In the genomic region with DNA sequence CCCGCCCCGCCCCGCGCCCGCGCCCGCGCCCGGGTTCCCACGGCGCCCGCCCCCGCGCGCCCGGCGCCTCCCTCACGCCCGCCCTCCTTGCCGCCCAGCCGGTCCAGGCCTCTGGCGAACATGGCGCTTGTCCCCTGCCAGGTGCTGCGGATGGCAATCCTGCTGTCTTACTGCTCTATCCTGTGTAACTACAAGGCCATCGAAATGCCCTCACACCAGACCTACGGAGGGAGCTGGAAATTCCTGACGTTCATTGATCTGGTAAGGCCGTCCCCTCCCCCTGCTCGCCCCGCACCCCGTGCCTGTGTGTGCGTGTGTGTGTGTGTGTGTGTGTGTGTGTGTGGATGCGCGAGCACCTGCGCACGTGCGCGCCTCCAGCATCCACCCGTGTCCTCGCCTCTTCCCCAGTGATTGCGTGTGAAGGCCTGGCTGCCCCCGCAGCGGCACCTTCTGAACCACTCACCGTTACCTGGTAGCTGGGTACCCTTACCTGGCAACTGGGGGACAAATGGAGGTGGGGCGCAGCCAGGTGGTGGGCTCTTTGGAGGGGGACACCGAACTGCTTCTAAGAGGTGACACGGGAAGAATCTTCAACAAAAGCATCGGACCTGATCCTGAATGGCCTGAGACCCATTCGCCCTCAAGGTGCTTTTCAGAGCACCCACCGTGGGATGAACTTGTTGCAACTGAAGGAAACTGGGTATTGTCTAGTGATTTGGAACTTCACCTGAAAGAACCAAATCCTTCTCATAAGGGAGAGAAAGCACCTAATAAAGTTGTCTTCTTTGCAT, we compare ENCODE assay signal across 1 cellular context.
A peak's percentile ranks its signal among the peaks of the same experiment; 100 is the strongest.
TF ChIP-seq lines count a peak whose summit lies in the region.

A gene with protein sequence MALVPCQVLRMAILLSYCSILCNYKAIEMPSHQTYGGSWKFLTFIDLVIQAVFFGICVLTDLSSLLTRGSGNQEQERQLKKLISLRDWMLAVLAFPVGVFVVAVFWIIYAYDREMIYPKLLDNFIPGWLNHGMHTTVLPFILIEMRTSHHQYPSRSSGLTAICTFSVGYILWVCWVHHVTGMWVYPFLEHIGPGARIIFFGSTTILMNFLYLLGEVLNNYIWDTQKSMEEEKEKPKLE (plus strand): TSS at position 84 of the 791 bp plus-strand sequence. CDS start 37 bp downstream, at position 121.

TF ChIP-seq in HepG2, 621 proteins besides CTCF, POLR2A, EP300 and RAD21 (continued from another document and continues in another):
- TF ChIP-seq, protein P1, sequence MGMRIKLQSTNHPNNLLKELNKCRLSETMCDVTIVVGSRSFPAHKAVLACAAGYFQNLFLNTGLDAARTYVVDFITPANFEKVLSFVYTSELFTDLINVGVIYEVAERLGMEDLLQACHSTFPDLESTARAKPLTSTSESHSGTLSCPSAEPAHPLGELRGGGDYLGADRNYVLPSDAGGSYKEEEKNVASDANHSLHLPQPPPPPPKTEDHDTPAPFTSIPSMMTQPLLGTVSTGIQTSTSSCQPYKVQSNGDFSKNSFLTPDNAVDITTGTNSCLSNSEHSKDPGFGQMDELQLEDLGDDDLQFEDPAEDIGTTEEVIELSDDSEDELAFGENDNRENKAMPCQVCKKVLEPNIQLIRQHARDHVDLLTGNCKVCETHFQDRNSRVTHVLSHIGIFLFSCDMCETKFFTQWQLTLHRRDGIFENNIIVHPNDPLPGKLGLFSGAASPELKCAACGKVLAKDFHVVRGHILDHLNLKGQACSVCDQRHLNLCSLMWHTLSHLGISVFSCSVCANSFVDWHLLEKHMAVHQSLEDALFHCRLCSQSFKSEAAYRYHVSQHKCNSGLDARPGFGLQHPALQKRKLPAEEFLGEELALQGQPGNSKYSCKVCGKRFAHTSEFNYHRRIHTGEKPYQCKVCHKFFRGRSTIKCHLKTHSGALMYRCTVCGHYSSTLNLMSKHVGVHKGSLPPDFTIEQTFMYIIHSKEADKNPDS (CRISPR knock-in tag; IDR thresholded peaks at IDR 0.05) = no peak
- no peak for TF ChIP-seq TRIM22 (IDR thresholded peaks at IDR 0.05)
- no peak for TF ChIP-seq SRSF4 (IDR thresholded peaks at IDR 0.05; ENCODE audit: low read depth, low read length, poor library complexity, severe bottlenecking)
- TF ChIP-seq GFI1 (CRISPR knock-in tag; IDR thresholded peaks at IDR 0.05; ENCODE audit: borderline replicate concordance) = no peak; the same call in 1 of the 2 replicates
- TF ChIP-seq ELF4 (CRISPR knock-in tag; IDR thresholded peaks at IDR 0.05; ENCODE audit: borderline replicate concordance) = 0 out of 2 replicates have a peak, but pooled peaks have one; percentile 50
- TF ChIP-seq KMT2A (CRISPR knock-in tag; IDR thresholded peaks at IDR 0.05) = no peak
- peak; percentile 51; the same call in 1 of the 2 replicates for TF ChIP-seq ARNT2 (CRISPR knock-in tag; IDR thresholded peaks at IDR 0.05; ENCODE audit: low read depth)
- no peak for TF ChIP-seq ZSCAN20 (CRISPR knock-in tag; IDR thresholded peaks at IDR 0.05; ENCODE audit: borderline replicate concordance)
- no peak; the same call in 1 of the 2 replicates for TF ChIP-seq CCDC6 (CRISPR knock-in tag; IDR thresholded peaks at IDR 0.05)
- TF ChIP-seq SP140L (CRISPR knock-in tag; IDR thresholded peaks at IDR 0.05; ENCODE audit: borderline replicate concordance) = no peak
- TF ChIP-seq RXRB (CRISPR knock-in tag; IDR thresholded peaks at IDR 0.05; ENCODE audit: borderline replicate concordance) = no peak
- no peak for TF ChIP-seq TAF15 (IDR thresholded peaks at IDR 0.05; ENCODE audit: low read depth, low read length, poor library complexity, severe bottlenecking)
- TF ChIP-seq FOSL1 (CRISPR knock-in tag; IDR thresholded peaks at IDR 0.05; ENCODE audit: borderline replicate concordance) = no peak
- no peak for TF ChIP-seq ZNF614 (CRISPR knock-in tag; IDR thresholded peaks at IDR 0.05; ENCODE audit: borderline replicate concordance)
- TF ChIP-seq SNAI1 (CRISPR knock-in tag; IDR thresholded peaks at IDR 0.05; ENCODE audit: borderline replicate concordance) = 0 out of 2 replicates have a peak, but pooled peaks have one; percentile 26
- TF ChIP-seq POLR2G (IDR thresholded peaks at IDR 0.05; ENCODE audit: low read depth, low read length) = peak; percentile 64
- TF ChIP-seq, protein P2, sequence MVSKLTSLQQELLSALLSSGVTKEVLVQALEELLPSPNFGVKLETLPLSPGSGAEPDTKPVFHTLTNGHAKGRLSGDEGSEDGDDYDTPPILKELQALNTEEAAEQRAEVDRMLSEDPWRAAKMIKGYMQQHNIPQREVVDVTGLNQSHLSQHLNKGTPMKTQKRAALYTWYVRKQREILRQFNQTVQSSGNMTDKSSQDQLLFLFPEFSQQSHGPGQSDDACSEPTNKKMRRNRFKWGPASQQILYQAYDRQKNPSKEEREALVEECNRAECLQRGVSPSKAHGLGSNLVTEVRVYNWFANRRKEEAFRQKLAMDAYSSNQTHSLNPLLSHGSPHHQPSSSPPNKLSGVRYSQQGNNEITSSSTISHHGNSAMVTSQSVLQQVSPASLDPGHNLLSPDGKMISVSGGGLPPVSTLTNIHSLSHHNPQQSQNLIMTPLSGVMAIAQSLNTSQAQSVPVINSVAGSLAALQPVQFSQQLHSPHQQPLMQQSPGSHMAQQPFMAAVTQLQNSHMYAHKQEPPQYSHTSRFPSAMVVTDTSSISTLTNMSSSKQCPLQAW (CRISPR knock-in tag; IDR thresholded peaks at IDR 0.05) = peak; percentile 54; the same call in 1 of the 2 replicates
- no peak for TF ChIP-seq ATM (IDR thresholded peaks at IDR 0.05; ENCODE audit: borderline replicate concordance)
- TF ChIP-seq, protein P3, sequence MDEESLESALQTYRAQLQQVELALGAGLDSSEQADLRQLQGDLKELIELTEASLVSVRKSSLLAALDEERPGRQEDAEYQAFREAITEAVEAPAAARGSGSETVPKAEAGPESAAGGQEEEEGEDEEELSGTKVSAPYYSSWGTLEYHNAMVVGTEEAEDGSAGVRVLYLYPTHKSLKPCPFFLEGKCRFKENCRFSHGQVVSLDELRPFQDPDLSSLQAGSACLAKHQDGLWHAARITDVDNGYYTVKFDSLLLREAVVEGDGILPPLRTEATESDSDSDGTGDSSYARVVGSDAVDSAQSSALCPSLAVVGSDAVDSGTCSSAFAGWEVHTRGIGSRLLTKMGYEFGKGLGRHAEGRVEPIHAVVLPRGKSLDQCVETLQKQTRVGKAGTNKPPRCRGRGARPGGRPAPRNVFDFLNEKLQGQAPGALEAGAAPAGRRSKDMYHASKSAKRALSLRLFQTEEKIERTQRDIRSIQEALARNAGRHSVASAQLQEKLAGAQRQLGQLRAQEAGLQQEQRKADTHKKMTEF (CRISPR knock-in tag; IDR thresholded peaks at IDR 0.05) = peak; percentile 65
- TF ChIP-seq PAF1 (CRISPR knock-in tag; IDR thresholded peaks at IDR 0.05) = no peak
- peak; percentile 59; the same call in 1 of the 2 replicates for TF ChIP-seq ARNTL (CRISPR knock-in tag; IDR thresholded peaks at IDR 0.05)
- no peak for TF ChIP-seq ADNP (CRISPR knock-in tag; IDR thresholded peaks at IDR 0.05)
- TF ChIP-seq ETV6 (CRISPR knock-in tag; conservative IDR thresholded peaks at IDR 0.05) = no peak
- no peak; the same call in 1 of the 2 replicates for TF ChIP-seq THAP11 (CRISPR knock-in tag; IDR thresholded peaks at IDR 0.05)
- peak; percentile 16; the same call in 1 of the 2 replicates for TF ChIP-seq GATA4 (IDR thresholded peaks at IDR 0.05; ENCODE audit: borderline replicate concordance, low read depth)
- TF ChIP-seq GTF3A (CRISPR knock-in tag; conservative IDR thresholded peaks at IDR 0.05) = peak; percentile 64; the same call in 1 of the 2 replicates
- TF ChIP-seq MED13 (CRISPR knock-in tag; IDR thresholded peaks at IDR 0.05) = 0 out of 2 replicates have a peak, but pooled peaks have one; percentile 18
- TF ChIP-seq, protein P4, sequence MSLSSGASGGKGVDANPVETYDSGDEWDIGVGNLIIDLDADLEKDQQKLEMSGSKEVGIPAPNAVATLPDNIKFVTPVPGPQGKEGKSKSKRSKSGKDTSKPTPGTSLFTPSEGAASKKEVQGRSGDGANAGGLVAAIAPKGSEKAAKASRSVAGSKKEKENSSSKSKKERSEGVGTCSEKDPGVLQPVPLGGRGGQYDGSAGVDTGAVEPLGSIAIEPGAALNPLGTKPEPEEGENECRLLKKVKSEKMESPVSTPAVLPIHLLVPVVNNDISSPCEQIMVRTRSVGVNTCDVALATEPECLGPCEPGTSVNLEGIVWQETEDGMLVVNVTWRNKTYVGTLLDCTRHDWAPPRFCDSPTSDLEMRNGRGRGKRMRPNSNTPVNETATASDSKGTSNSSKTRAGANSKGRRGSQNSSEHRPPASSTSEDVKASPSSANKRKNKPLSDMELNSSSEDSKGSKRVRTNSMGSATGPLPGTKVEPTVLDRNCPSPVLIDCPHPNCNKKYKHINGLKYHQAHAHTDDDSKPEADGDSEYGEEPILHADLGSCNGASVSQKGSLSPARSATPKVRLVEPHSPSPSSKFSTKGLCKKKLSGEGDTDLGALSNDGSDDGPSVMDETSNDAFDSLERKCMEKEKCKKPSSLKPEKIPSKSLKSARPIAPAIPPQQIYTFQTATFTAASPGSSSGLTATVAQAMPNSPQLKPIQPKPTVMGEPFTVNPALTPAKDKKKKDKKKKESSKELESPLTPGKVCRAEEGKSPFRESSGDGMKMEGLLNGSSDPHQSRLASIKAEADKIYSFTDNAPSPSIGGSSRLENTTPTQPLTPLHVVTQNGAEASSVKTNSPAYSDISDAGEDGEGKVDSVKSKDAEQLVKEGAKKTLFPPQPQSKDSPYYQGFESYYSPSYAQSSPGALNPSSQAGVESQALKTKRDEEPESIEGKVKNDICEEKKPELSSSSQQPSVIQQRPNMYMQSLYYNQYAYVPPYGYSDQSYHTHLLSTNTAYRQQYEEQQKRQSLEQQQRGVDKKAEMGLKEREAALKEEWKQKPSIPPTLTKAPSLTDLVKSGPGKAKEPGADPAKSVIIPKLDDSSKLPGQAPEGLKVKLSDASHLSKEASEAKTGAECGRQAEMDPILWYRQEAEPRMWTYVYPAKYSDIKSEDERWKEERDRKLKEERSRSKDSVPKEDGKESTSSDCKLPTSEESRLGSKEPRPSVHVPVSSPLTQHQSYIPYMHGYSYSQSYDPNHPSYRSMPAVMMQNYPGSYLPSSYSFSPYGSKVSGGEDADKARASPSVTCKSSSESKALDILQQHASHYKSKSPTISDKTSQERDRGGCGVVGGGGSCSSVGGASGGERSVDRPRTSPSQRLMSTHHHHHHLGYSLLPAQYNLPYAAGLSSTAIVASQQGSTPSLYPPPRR (CRISPR knock-in tag; IDR thresholded peaks at IDR 0.05; ENCODE audit: borderline replicate concordance) = peak; percentile 78
- peak; percentile 40; the same call in 1 of the 2 replicates for TF ChIP-seq KDM2A (CRISPR knock-in tag; IDR thresholded peaks at IDR 0.05; ENCODE audit: borderline replicate concordance, low read depth)
- no peak for TF ChIP-seq HOXA7 (CRISPR knock-in tag; IDR thresholded peaks at IDR 0.05)
- TF ChIP-seq ZNF556 (CRISPR knock-in tag; IDR thresholded peaks at IDR 0.05; ENCODE audit: borderline replicate concordance) = no peak
- no peak for TF ChIP-seq NR2F2 (IDR thresholded peaks at IDR 0.05; ENCODE audit: borderline replicate concordance, low read depth)
- TF ChIP-seq ZFP82 (CRISPR knock-in tag; IDR thresholded peaks at IDR 0.05; ENCODE audit: borderline replicate concordance) = no peak
- TF ChIP-seq PHB2 (IDR thresholded peaks at IDR 0.05; ENCODE audit: partially characterized antibody) = no peak
- TF ChIP-seq, protein P5, sequence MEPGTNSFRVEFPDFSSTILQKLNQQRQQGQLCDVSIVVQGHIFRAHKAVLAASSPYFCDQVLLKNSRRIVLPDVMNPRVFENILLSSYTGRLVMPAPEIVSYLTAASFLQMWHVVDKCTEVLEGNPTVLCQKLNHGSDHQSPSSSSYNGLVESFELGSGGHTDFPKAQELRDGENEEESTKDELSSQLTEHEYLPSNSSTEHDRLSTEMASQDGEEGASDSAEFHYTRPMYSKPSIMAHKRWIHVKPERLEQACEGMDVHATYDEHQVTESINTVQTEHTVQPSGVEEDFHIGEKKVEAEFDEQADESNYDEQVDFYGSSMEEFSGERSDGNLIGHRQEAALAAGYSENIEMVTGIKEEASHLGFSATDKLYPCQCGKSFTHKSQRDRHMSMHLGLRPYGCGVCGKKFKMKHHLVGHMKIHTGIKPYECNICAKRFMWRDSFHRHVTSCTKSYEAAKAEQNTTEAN (CRISPR knock-in tag; conservative IDR thresholded peaks at IDR 0.05) = no peak; the same call in 1 of the 2 replicates
- peak; percentile 69; the same call in 1 of the 2 replicates for TF ChIP-seq AFF4 (CRISPR knock-in tag; IDR thresholded peaks at IDR 0.05)
- TF ChIP-seq ELF3 (CRISPR knock-in tag; IDR thresholded peaks at IDR 0.05) = peak; percentile 7; the same call in 1 of the 2 replicates
- TF ChIP-seq FOXK2 (IDR thresholded peaks at IDR 0.05) = no peak
- peak; percentile 81; the same call in 1 of the 2 replicates for TF ChIP-seq ZNF672 (CRISPR knock-in tag; IDR thresholded peaks at IDR 0.05)
